Comparison of ENCODE assay signal across 1 cellular context in the genomic region with DNA sequence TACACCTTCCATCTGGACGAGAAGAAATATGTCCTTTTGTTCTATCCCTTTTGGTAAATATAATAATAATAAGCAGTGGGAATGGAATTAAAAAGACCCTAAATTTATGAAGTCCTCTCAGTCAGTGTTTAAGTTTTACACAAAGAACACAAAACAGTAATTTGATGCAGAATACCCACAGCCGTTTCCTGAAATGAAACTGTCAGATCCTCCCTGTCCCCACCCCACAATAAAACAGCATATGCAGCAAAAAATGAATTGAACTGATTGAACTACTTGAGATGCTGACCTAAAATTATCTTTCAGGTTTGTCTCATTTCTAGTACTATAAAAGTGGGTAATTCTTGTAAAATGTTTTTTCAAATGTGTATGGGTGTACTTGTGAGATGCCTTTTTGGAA.
TF ChIP-seq lines count a peak whose summit lies in the region.

No MANE protein-coding gene starts in this region.

TF ChIP-seq in HepG2, 621 proteins besides CTCF, POLR2A, EP300 and RAD21 (continued from another document):
- no peak for TF ChIP-seq ZBTB14 (CRISPR knock-in tag; IDR thresholded peaks at IDR 0.05)
